ENCODE assay signal across 17 cellular contexts in genomic region chr11:115918579-115918978, GRCh38.
DNase-seq lines count a peak whose midpoint lies in the region; ATAC-seq and TF ChIP-seq lines count a peak whose summit lies in the region.
"Had no signal": no experiment of that assay in that cellular context is flagged by ENCODE, and none has a peak within 500 bp of the region (broad histone marks: within the 10 kb centered on the region; RNA-seq: fewer than 3 reads in every experiment).

No MANE protein-coding gene starts in this region.

- no peak for TF ChIP-seq CTCF in GM12865 (IDR thresholded peaks at IDR 0.05; ENCODE audit: insufficient read depth, low read depth, low read length, missing control alignments)
- TF ChIP-seq CTCF in mammary epithelial cell (conservative IDR thresholded peaks at IDR 0.05 in 1 of 2, IDR thresholded peaks at IDR 0.05 in 1 of 2; ENCODE audit: extremely low read depth in 1 of 2, insufficient read depth in 1 of 2, low read depth in 1 of 2, low read length in 2 of 2) = no peak

- intact Hi-C loops in mammary epithelial cell (cut with micrococcal nuclease) = no loop called here

- peak; percentile 20 for DNase-seq in Daoy (ENCODE audit: low read depth)
- peak; percentile 51 for DNase-seq in GM12865 (ENCODE audit: low read depth)
- peak; percentile 24 for DNase-seq in MV-4-11 (lab: John Stamatoyannopoulos, UW)
- DNase-seq in kidney glomerular epithelial cell (lab: John Stamatoyannopoulos, UW) = peak; percentile 48
- DNase-seq in dedifferentiated amniotic fluid mesenchymal stem cell (ENCODE audit: extremely low spot score) = no peak
- DNase-seq in mammary epithelial cell = no peak
- DNase-seq: BE2C; C1 segment of cervical spinal cord; CD4-positive, alpha-beta T cell; EL; GM23248 had no signal

- H3K4me1 ChIP-seq in mammary epithelial cell (ENCODE audit: insufficient read depth, low read length) = no peaks in the 10 kb centered on the region
- H3K4me1 ChIP-seq: HAP-1 had no signal

- H3K9ac ChIP-seq in mammary epithelial cell (ENCODE audit: insufficient read depth, low read length) = no peak overlapping the region
- H3K9ac ChIP-seq: GM23248, KMS-11 had no signal

- H3K36me3 ChIP-seq in mammary epithelial cell (ENCODE audit: insufficient read depth, low read length) = no peaks in the 10 kb centered on the region
- H3K36me3 ChIP-seq: BE2C, HAP-1 had no signal

- H2AFZ ChIP-seq in mammary epithelial cell (ENCODE audit: low read depth, low read length) = no peak overlapping the region
- H2AFZ ChIP-seq: GM23248 had no signal

- BruUV-seq in mammary epithelial cell (replicated peaks; lab: Mats Ljungman, UMichigan) = no TSS peak

- ATAC-seq in HG03280 (IDR thresholded peaks at IDR 0.05; ENCODE audit: unreplicated experiment) (no peak), HG03354 (IDR thresholded peaks at IDR 0.05; ENCODE audit: poor library complexity, severe bottlenecking, unreplicated experiment) (no peak)

- dilution Hi-C loops in mammary epithelial cell (cut with HindIII; ENCODE audit: low sequenced_read_pairs) = no loop called here

- CTCF ChIA-PET in mammary epithelial cell (lab: Charles Lee; ENCODE audit: low non-redundant PET) = no interaction called here

- WGBS in mammary epithelial cell (ENCODE audit: low coverage, missing lambda C conversion rate) = 100% methylated on average over 2 of the region's 2 CpGs

- H3K4me3 ChIP-seq in GM12865 (ENCODE audit: low read depth, low read length) (no peak overlapping the region), mammary epithelial cell (replicated peaks in 1 of 3; ENCODE audit: insufficient read depth in 1 of 3, low read depth in 2 of 3, low read length in 3 of 3) (no peak overlapping the region)
- H3K4me3 ChIP-seq: GM23248, HAP-1 had no signal

- H3K9me3 ChIP-seq in mammary epithelial cell (replicated peaks; ENCODE audit: insufficient read depth, low read length) = no peaks in the 10 kb centered on the region
- H3K9me3 ChIP-seq: BE2C, Caco-2, HAP-1 had no signal

- no peaks in the 10 kb centered on the region for H3K79me2 ChIP-seq in mammary epithelial cell (ENCODE audit: insufficient read depth, low read length)

- no peaks in the 10 kb centered on the region for H4K20me1 ChIP-seq in mammary epithelial cell (ENCODE audit: insufficient read depth, low read length)

- no peak overlapping the region for H3K4me2 ChIP-seq in mammary epithelial cell (ENCODE audit: insufficient read depth, low read depth, low read length)
- H3K4me2 ChIP-seq: KMS-11 had no signal

- in situ Hi-C loops in mammary epithelial cell (cut with MboI; ENCODE audit: low sequenced_read_pairs in 2 of 2) = loop anchor here in 1 of 2 donors (25.0 kb wide), 2 partner anchors 406 to 581 kb away; partner anchors contain the start of gene CADM1

- no peaks in the 10 kb centered on the region for H3K27me3 ChIP-seq in mammary epithelial cell (ENCODE audit: insufficient read depth, low read length)
- H3K27me3 ChIP-seq: BE2C had no signal

- no peak overlapping the region for H3K27ac ChIP-seq in mammary epithelial cell (ENCODE audit: insufficient read depth, low read depth, low read length)
- H3K27ac ChIP-seq: GM23248, HL-60, KMS-11 had no signal

Comparison
In these comparisons a context has a peak if more than half of its experiments do, and no peak if none do; other contexts are left out.
1. DNase-seq: peak in Daoy (single experiment), GM12865 (single experiment), MV-4-11 (single experiment) and kidney glomerular epithelial cell (single experiment); none in dedifferentiated amniotic fluid mesenchymal stem cell (single experiment) and mammary epithelial cell (single experiment).